Comparison of ENCODE assay signal across 2 cellular contexts in the genomic region with DNA sequence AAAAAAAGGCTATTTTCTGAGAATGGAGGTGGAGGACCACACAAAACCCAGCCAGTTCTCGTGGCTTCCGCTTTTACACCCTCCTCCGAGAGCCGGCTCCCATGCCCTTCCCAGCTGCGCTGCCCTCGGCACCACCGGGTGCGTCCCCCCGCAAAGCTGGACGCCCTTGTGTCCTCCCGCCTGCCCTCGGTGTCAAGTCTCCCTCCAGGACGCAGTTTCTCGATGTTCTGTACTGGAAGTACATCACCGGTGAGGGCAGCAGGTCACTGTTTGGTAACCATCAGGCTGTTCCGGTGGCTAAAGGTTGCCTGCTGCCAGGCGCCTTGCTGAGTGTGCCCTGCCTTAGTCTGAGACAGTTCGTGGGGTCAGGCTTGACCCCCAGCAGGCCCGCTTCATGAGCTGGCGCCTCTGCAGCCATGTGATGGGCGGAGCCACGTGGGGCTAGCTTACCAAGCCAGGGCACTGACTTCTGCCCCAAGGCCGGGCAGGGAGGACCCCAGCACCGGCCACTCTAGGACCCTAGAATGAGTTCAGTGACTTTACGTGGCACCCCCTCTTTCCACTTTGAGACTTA.
TF ChIP-seq lines count a peak whose summit lies in the region.

No MANE protein-coding gene starts in this region.

TF ChIP-seq in H1, 55 proteins besides CTCF, POLR2A, EP300 and RAD21:
- TF ChIP-seq HDAC6 (IDR thresholded peaks at IDR 0.05; ENCODE audit: low read depth, low read length) (no peak), RBBP5 (IDR thresholded peaks at IDR 0.05; ENCODE audit: borderline replicate concordance, low read depth, low read length) (no peak), TEAD4 (IDR thresholded peaks at IDR 0.05; ENCODE audit: low read depth, low read length) (no peak), ASH2L (IDR thresholded peaks at IDR 0.05; ENCODE audit: low read length) (no peak), NANOG (IDR thresholded peaks at IDR 0.05; ENCODE audit: insufficient read depth, low read depth, low read length, poor library complexity, severe bottlenecking) (no peak), SIN3A (conservative IDR thresholded peaks at IDR 0.05 in 1 of 2, IDR thresholded peaks at IDR 0.05 in 1 of 2; ENCODE audit: low read depth in 1 of 2, low read length in 2 of 2) (no peak), SRF (IDR thresholded peaks at IDR 0.05; ENCODE audit: low read depth, low read length) (no peak), SP1 (IDR thresholded peaks at IDR 0.05; ENCODE audit: low read depth, low read length) (no peak), RXRA (IDR thresholded peaks at IDR 0.05; ENCODE audit: insufficient read depth, low read depth, low read length) (no peak), SAP30 (IDR thresholded peaks at IDR 0.05; ENCODE audit: insufficient read depth, insufficient replicate concordance, low read length) (no peak), TAF1 (IDR thresholded peaks at IDR 0.05; ENCODE audit: low read depth, low read length) (no peak), CREB1 (IDR thresholded peaks at IDR 0.05) (no peak), GTF2F1 (IDR thresholded peaks at IDR 0.05; ENCODE audit: borderline replicate concordance, low read depth, low read length) (no peak), CTBP2 (IDR thresholded peaks at IDR 0.05; ENCODE audit: borderline replicate concordance, insufficient read depth, insufficient read length, low read length) (no peak), NRF1 (IDR thresholded peaks at IDR 0.05; ENCODE audit: low read depth, low read length) (no peak), SIRT6 (IDR thresholded peaks at IDR 0.05; ENCODE audit: low read length) (no peak), TBP (IDR thresholded peaks at IDR 0.05; ENCODE audit: low read depth, low read length) (no peak), KDM4A (IDR thresholded peaks at IDR 0.05; ENCODE audit: low read depth, low read length, severe bottlenecking) (no peak), KDM5A (IDR thresholded peaks at IDR 0.05; ENCODE audit: low read length) (no peak)
TF ChIP-seq in H1: peak in this region for 0.

TF ChIP-seq in SK-N-SH treated with all-trans-retinoic acid at 6 μM for 48 hours, 23 proteins besides CTCF, POLR2A, EP300 and RAD21:
- TF ChIP-seq, protein P1, sequence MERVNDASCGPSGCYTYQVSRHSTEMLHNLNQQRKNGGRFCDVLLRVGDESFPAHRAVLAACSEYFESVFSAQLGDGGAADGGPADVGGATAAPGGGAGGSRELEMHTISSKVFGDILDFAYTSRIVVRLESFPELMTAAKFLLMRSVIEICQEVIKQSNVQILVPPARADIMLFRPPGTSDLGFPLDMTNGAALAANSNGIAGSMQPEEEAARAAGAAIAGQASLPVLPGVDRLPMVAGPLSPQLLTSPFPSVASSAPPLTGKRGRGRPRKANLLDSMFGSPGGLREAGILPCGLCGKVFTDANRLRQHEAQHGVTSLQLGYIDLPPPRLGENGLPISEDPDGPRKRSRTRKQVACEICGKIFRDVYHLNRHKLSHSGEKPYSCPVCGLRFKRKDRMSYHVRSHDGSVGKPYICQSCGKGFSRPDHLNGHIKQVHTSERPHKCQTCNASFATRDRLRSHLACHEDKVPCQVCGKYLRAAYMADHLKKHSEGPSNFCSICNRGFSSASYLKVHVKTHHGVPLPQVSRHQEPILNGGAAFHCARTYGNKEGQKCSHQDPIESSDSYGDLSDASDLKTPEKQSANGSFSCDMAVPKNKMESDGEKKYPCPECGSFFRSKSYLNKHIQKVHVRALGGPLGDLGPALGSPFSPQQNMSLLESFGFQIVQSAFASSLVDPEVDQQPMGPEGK (CRISPR knock-in tag; IDR thresholded peaks at IDR 0.05; ENCODE audit: borderline replicate concordance), result no peak
- TF ChIP-seq ISL1 (CRISPR knock-in tag; IDR thresholded peaks at IDR 0.05) (no peak), ZNF70 (CRISPR knock-in tag; IDR thresholded peaks at IDR 0.05) (no peak), RARB (CRISPR knock-in tag; IDR thresholded peaks at IDR 0.05) (no peak), ZFP30 (CRISPR knock-in tag; IDR thresholded peaks at IDR 0.05) (no peak), ZC3H10 (CRISPR knock-in tag; IDR thresholded peaks at IDR 0.05) (no peak), ZFP3 (CRISPR knock-in tag; IDR thresholded peaks at IDR 0.05) (no peak), BACH2 (CRISPR knock-in tag; IDR thresholded peaks at IDR 0.05; ENCODE audit: borderline replicate concordance) (no peak), SNAI2 (CRISPR knock-in tag; IDR thresholded peaks at IDR 0.05) (no peak), ZNF565 (CRISPR knock-in tag; conservative IDR thresholded peaks at IDR 0.05; ENCODE audit: low read depth) (no peak)
- TF ChIP-seq, protein P2, sequence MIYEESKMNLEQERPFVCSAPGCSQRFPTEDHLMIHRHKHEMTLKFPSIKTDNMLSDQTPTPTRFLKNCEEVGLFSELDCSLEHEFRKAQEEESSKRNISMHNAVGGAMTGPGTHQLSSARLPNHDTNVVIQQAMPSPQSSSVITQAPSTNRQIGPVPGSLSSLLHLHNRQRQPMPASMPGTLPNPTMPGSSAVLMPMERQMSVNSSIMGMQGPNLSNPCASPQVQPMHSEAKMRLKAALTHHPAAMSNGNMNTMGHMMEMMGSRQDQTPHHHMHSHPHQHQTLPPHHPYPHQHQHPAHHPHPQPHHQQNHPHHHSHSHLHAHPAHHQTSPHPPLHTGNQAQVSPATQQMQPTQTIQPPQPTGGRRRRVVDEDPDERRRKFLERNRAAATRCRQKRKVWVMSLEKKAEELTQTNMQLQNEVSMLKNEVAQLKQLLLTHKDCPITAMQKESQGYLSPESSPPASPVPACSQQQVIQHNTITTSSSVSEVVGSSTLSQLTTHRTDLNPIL (CRISPR knock-in tag; IDR thresholded peaks at IDR 0.05; ENCODE audit: low read depth), result no peak
- TF ChIP-seq, protein P3, sequence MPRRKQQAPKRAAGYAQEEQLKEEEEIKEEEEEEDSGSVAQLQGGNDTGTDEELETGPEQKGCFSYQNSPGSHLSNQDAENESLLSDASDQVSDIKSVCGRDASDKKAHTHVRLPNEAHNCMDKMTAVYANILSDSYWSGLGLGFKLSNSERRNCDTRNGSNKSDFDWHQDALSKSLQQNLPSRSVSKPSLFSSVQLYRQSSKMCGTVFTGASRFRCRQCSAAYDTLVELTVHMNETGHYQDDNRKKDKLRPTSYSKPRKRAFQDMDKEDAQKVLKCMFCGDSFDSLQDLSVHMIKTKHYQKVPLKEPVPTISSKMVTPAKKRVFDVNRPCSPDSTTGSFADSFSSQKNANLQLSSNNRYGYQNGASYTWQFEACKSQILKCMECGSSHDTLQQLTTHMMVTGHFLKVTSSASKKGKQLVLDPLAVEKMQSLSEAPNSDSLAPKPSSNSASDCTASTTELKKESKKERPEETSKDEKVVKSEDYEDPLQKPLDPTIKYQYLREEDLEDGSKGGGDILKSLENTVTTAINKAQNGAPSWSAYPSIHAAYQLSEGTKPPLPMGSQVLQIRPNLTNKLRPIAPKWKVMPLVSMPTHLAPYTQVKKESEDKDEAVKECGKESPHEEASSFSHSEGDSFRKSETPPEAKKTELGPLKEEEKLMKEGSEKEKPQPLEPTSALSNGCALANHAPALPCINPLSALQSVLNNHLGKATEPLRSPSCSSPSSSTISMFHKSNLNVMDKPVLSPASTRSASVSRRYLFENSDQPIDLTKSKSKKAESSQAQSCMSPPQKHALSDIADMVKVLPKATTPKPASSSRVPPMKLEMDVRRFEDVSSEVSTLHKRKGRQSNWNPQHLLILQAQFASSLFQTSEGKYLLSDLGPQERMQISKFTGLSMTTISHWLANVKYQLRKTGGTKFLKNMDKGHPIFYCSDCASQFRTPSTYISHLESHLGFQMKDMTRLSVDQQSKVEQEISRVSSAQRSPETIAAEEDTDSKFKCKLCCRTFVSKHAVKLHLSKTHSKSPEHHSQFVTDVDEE (CRISPR knock-in tag; IDR thresholded peaks at IDR 0.05), result no peak
- TF ChIP-seq, protein P4, sequence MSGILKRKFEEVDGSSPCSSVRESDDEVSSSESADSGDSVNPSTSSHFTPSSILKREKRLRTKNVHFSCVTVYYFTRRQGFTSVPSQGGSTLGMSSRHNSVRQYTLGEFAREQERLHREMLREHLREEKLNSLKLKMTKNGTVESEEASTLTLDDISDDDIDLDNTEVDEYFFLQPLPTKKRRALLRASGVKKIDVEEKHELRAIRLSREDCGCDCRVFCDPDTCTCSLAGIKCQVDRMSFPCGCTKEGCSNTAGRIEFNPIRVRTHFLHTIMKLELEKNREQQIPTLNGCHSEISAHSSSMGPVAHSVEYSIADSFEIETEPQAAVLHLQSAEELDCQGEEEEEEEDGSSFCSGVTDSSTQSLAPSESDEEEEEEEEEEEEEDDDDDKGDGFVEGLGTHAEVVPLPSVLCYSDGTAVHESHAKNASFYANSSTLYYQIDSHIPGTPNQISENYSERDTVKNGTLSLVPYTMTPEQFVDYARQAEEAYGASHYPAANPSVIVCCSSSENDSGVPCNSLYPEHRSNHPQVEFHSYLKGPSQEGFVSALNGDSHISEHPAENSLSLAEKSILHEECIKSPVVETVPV (CRISPR knock-in tag; IDR thresholded peaks at IDR 0.05), result no peak
